24 cellular contexts compared by ENCODE assay signal in genomic region chr5:5318426-5319205, GRCh38.
DNase-seq lines count a peak whose midpoint lies in the region; TF ChIP-seq lines count a peak whose summit lies in the region.
"Had no signal": no experiment of that assay in that cellular context is flagged by ENCODE, and none has a peak within 500 bp of the region (broad histone marks: within the 10 kb centered on the region; RNA-seq: fewer than 3 reads in every experiment).

No MANE protein-coding gene starts in this region.

- H2AFZ ChIP-seq in H9 (ENCODE audit: low read length) (no peak overlapping the region), neuronal stem cell (ENCODE audit: low read length) (no peak overlapping the region), GM23248 (no peak overlapping the region)

- H3K23me2 ChIP-seq in H9 (ENCODE audit: insufficient read length, low read depth, low read length, poor library complexity, severe bottlenecking), result no peaks in the 10 kb centered on the region

- no peak overlapping the region for H4K8ac ChIP-seq in H9 (replicated peaks; ENCODE audit: insufficient read length, low read depth, low read length)
- H4K8ac ChIP-seq in neuronal stem cell (ENCODE audit: low read depth, low read length), result no peak overlapping the region

- H3K4me3 Mint-ChIP-seq in H9, result no peak overlapping the region
- H3K4me3 Mint-ChIP-seq: activated CD4-positive, alpha-beta T cell treated with anti-CD3 and anti-CD28 coated beads, Interleukin-2, amount 10 ng/mL, durations not matched to agents 24 days and 14 days; activated naive CD4-positive, alpha-beta T cell treated with anti-CD3 and anti-CD28 coated beads, Interleukin-2, amount 10 ng/mL, durations not matched to agents 7 days and 5 days; activated T-helper 1 cell treated with anti-CD3 and anti-CD28 coated beads, Interleukin-12 subunit alpha, Interleukin-12 subunit beta, Interleukin-2, Interleukin-4 antibody, amounts not matched to agents 30 ng/mL and 10 ng/mL and 1 ng/mL, durations not matched to agents 14 hours and 24 hours and 36 hours; central memory CD8-positive, alpha-beta T cell; HFFc6; memory B cell; naive B cell had no signal

- no peak overlapping the region for H2BK5ac ChIP-seq in H9 (ENCODE audit: insufficient read length, low read length)
- no peak overlapping the region for H2BK5ac ChIP-seq in neuronal stem cell (ENCODE audit: low read length)

- H3K27ac Mint-ChIP-seq in H9, result no peak overlapping the region
- H3K27ac Mint-ChIP-seq: activated CD4-positive, alpha-beta T cell treated with anti-CD3 and anti-CD28 coated beads, Interleukin-2, amount 10 ng/mL, durations not matched to agents 24 days and 14 days; activated naive CD4-positive, alpha-beta T cell treated with anti-CD3 and anti-CD28 coated beads, Interleukin-2, amount 10 ng/mL, durations not matched to agents 7 days and 5 days; activated T-helper 1 cell treated with anti-CD3 and anti-CD28 coated beads, Interleukin-12 subunit alpha, Interleukin-12 subunit beta, Interleukin-2, Interleukin-4 antibody, amounts not matched to agents 30 ng/mL and 10 ng/mL and 1 ng/mL, durations not matched to agents 14 hours and 24 hours and 36 hours; HFFc6; memory B cell; naive B cell had no signal

- H3K18ac ChIP-seq in H9 (ENCODE audit: insufficient read length, low read depth, low read length), result no peak overlapping the region
- H3K18ac ChIP-seq in neuronal stem cell (ENCODE audit: low read length), result no peak overlapping the region

- no peaks in the 10 kb centered on the region for H3F3A ChIP-seq in GM23248 (ENCODE audit: insufficient read depth)

- no peak overlapping the region for H4K91ac ChIP-seq in H9 (ENCODE audit: insufficient read length, low read depth, low read length)
- no peak overlapping the region for H4K91ac ChIP-seq in neuronal stem cell (ENCODE audit: low read depth, low read length, poor library complexity)

- H3K9me3 ChIP-seq in H9 (ENCODE audit: control insufficient read depth, low read depth, low read length) (no peaks in the 10 kb centered on the region), SJCRH30 (replicated peaks) (no peaks in the 10 kb centered on the region), neuronal stem cell (replicated peaks in 1 of 2; ENCODE audit: control insufficient read depth in 2 of 2, insufficient read depth in 1 of 2, low read depth in 1 of 2, low read length in 2 of 2) (no peaks in the 10 kb centered on the region), GM23248 (ENCODE audit: low read depth) (no peaks in the 10 kb centered on the region)
- H3K9me3 ChIP-seq: heart right ventricle, Peyer's patch, thoracic aorta had no signal

- H4K20me1 ChIP-seq in H9 (ENCODE audit: control insufficient read depth, insufficient read depth, insufficient read length) (peaks cover 4% of the 10 kb centered on the region), GM23248 (ENCODE audit: insufficient read depth) (no peaks in the 10 kb centered on the region)
- H4K20me1 ChIP-seq: BLaER1 treated with 17β-estradiol and CSF1 and Interleukin-3, amounts not matched to agents 10 nM and 100 nM had no signal

- peaks cover 15 to 20% of the 10 kb centered on the region in 2 experiments for H3K4me1 Mint-ChIP-seq in H9
- H3K4me1 Mint-ChIP-seq: activated CD4-positive, alpha-beta T cell treated with anti-CD3 and anti-CD28 coated beads, Interleukin-2, amount 10 ng/mL, durations not matched to agents 24 days and 14 days; activated naive CD4-positive, alpha-beta T cell treated with anti-CD3 and anti-CD28 coated beads, Interleukin-2, amount 10 ng/mL, durations not matched to agents 7 days and 5 days; central memory CD8-positive, alpha-beta T cell; memory B cell; naive B cell had no signal

- no peak overlapping the region for H3K4me3 ChIP-seq in SJCRH30
- no peak overlapping the region for H3K4me3 ChIP-seq in neuronal stem cell (ENCODE audit: low read length in 2 of 2)
- H3K4me3 ChIP-seq in GM23248, result no peak overlapping the region
- H3K4me3 ChIP-seq: BLaER1 treated with 17β-estradiol and CSF1 and Interleukin-3, amounts not matched to agents 10 nM and 100 nM; heart right ventricle; Peyer's patch; SK-N-MC; thoracic aorta had no signal

- no peaks in the 10 kb centered on the region for H3K79me2 ChIP-seq in H9 (ENCODE audit: insufficient read depth, low read length)
- no peaks in the 10 kb centered on the region for H3K79me2 ChIP-seq in GM23248 (ENCODE audit: insufficient read depth)

- H3K14ac ChIP-seq in H9 (ENCODE audit: insufficient read depth, low read length) (peak overlapping the region; percentile 25; the same call in 1 of the 2 replicates), neuronal stem cell (ENCODE audit: low read length) (no peak overlapping the region)

- H3K36me3 Mint-ChIP-seq in H9 (ENCODE audit: insufficient read depth in 1 of 3, low read depth in 3 of 3), result peaks cover 0 to 6% (median 5%) of the 10 kb centered on the region in 3 experiments; a peak in 2 of 7 replicates
- H3K36me3 Mint-ChIP-seq: activated naive CD4-positive, alpha-beta T cell treated with anti-CD3 and anti-CD28 coated beads, Interleukin-2, amount 10 ng/mL, durations not matched to agents 7 days and 5 days had no signal

- WGBS in H9 (ENCODE audit: extremely low coverage, insufficient read length, low lambda C conversion rate), result no CpG with 5 or more reads among the region's 18 CpGs
- no CpG with 5 or more reads among the region's 18 CpGs for WGBS in neuronal stem cell (ENCODE audit: extremely low coverage in 2 of 2, insufficient read length in 2 of 2, insufficient replicate concordance in 1 of 2), 2 donors
- WGBS in GM23248 (ENCODE audit: low coverage in 1 of 2, low lambda C conversion rate in 2 of 2, missing lambda C conversion rate in 2 of 2), 2 experiments, result 68 to 76% methylated on average over 18 of the region's 18 CpGs

- no peak overlapping the region for H4K5ac ChIP-seq in H9 (ENCODE audit: insufficient read length, low read depth, low read length)

- H3K27me3 Mint-ChIP-seq in H9 (ENCODE audit: low read depth), result no peaks in the 10 kb centered on the region; the same call in none of the 2 replicates
- H3K27me3 Mint-ChIP-seq: activated CD4-positive, alpha-beta T cell treated with anti-CD3 and anti-CD28 coated beads, Interleukin-2, amount 10 ng/mL, durations not matched to agents 24 days and 14 days; activated naive CD4-positive, alpha-beta T cell treated with anti-CD3 and anti-CD28 coated beads, Interleukin-2, amount 10 ng/mL, durations not matched to agents 7 days and 5 days; central memory CD8-positive, alpha-beta T cell; memory B cell; naive B cell had no signal

- H3K4me1 ChIP-seq in H9 (ENCODE audit: insufficient read depth, low read length) (peaks cover 3% of the 10 kb centered on the region; the same call in 1 of the 2 replicates), SJCRH30 (no peaks in the 10 kb centered on the region), neuronal stem cell (ENCODE audit: control insufficient read depth in 2 of 2, insufficient read depth in 1 of 2, low read depth in 1 of 2, low read length in 2 of 2) (peaks cover 0 to under 1% of the 10 kb centered on the region in 2 donors), GM23248 (ENCODE audit: insufficient read depth) (peaks cover 9% of the 10 kb centered on the region; the same call in 1 of the 2 replicates)
- H3K4me1 ChIP-seq: BLaER1 treated with 17β-estradiol and CSF1 and Interleukin-3, amounts not matched to agents 10 nM and 100 nM; Peyer's patch had no signal

- H3K9ac ChIP-seq in H9 (ENCODE audit: extremely low read depth, insufficient read length, low read length) (no peak overlapping the region), neuronal stem cell (ENCODE audit: low read depth, low read length, poor library complexity) (no peak overlapping the region), GM23248 (no peak overlapping the region)
- H3K9ac ChIP-seq: BLaER1 treated with 17β-estradiol and CSF1 and Interleukin-3, amounts not matched to agents 10 nM and 100 nM had no signal

- in situ Hi-C loops in GM23248 (cut with MboI), result no loop called here

- H3K9me2 ChIP-seq in GM23248 (ENCODE audit: insufficient read depth), result no peaks in the 10 kb centered on the region

- TF ChIP-seq CTCF in H9 (conservative IDR thresholded peaks at IDR 0.05), result no peak

- H3K27me3 ChIP-seq in H9 (ENCODE audit: insufficient read depth, low read length) (no peaks in the 10 kb centered on the region), SJCRH30 (no peaks in the 10 kb centered on the region), neuronal stem cell (ENCODE audit: control insufficient read depth in 3 of 3, insufficient read depth in 3 of 3, low read depth in 1 of 3, low read length in 3 of 3) (no peaks in the 10 kb centered on the region), GM23248 (replicated peaks; ENCODE audit: insufficient read depth) (0 out of 2 replicates have a peak, but pooled peaks cover 5% of the 10 kb centered on the region)
- H3K27me3 ChIP-seq: BLaER1 treated with 17β-estradiol and CSF1 and Interleukin-3, amounts not matched to agents 10 nM and 100 nM; heart right ventricle; Peyer's patch had no signal

- H3K79me1 ChIP-seq in H9 (ENCODE audit: insufficient read depth, low read depth, low read length, poor library complexity, severe bottlenecking) (no peaks in the 10 kb centered on the region), neuronal stem cell (ENCODE audit: low read depth, low read length) (no peaks in the 10 kb centered on the region)

- H3K4ac ChIP-seq in H9 (ENCODE audit: low read depth, low read length) (no peak overlapping the region), neuronal stem cell (ENCODE audit: low read length) (no peak overlapping the region)

- peaks cover 0 to 4% of the 10 kb centered on the region in 2 experiments; a peak in 3 of 5 replicates for H3K9me3 Mint-ChIP-seq in H9
- H3K9me3 Mint-ChIP-seq: activated CD4-positive, alpha-beta T cell treated with anti-CD3 and anti-CD28 coated beads, Interleukin-2, amount 10 ng/mL, durations not matched to agents 24 days and 14 days; HFFc6 had no signal

- no peak overlapping the region for H2BK20ac ChIP-seq in H9 (ENCODE audit: low read depth, low read length, poor library complexity, severe bottlenecking)

- H2BK12ac ChIP-seq in H9 (ENCODE audit: insufficient read length, low read depth, low read length) (no peak overlapping the region), neuronal stem cell (ENCODE audit: low read length) (no peak overlapping the region)

- H2BK120ac ChIP-seq in H9 (ENCODE audit: low read depth, low read length, poor library complexity, severe bottlenecking) (no peak overlapping the region), neuronal stem cell (ENCODE audit: low read depth, low read length) (no peak overlapping the region)

- no peak overlapping the region for H3K4me2 ChIP-seq in H9 (ENCODE audit: insufficient read depth, insufficient read length, low read length)
- H3K4me2 ChIP-seq in neuronal stem cell (ENCODE audit: insufficient read depth, low read length, poor library complexity, severe bottlenecking), result no peak overlapping the region
- no peak overlapping the region for H3K4me2 ChIP-seq in GM23248 (ENCODE audit: unreplicated experiment)
- H3K4me2 ChIP-seq: BLaER1 treated with 17β-estradiol and CSF1 and Interleukin-3, amounts not matched to agents 10 nM and 100 nM had no signal

- no peak overlapping the region for H2AK5ac ChIP-seq in H9 (ENCODE audit: insufficient read length, low read length)
- H2AK5ac ChIP-seq in neuronal stem cell (ENCODE audit: low read depth, low read length), result no peak overlapping the region

- H3K27ac ChIP-seq in H9 (ENCODE audit: insufficient read length, low read depth, low read length), result no peak overlapping the region
- H3K27ac ChIP-seq in SJCRH30, result peak overlapping the region; percentile 64
- no peak overlapping the region for H3K27ac ChIP-seq in neuronal stem cell (replicated peaks; ENCODE audit: low read length)
- H3K27ac ChIP-seq in GM23248, result no peak overlapping the region
- H3K27ac ChIP-seq: BLaER1 treated with 17β-estradiol and CSF1 and Interleukin-3, amounts not matched to agents 10 nM and 100 nM; heart right ventricle; Peyer's patch; SK-N-MC; thoracic aorta had no signal

- H3T11ph ChIP-seq in H9 (ENCODE audit: low read length), result no peak overlapping the region

- H2BK15ac ChIP-seq in H9 (ENCODE audit: low read depth, low read length) (no peak overlapping the region), neuronal stem cell (ENCODE audit: low read length) (peak overlapping the region; percentile 0)

- H3K23ac ChIP-seq in H9 (ENCODE audit: insufficient read length, low read depth, low read length), result no peak overlapping the region
- no peak overlapping the region for H3K23ac ChIP-seq in neuronal stem cell (ENCODE audit: low read depth, low read length, poor library complexity)

- no peak overlapping the region for H3K56ac ChIP-seq in H9 (ENCODE audit: insufficient read length, low read depth, low read length)

- H3K36me3 ChIP-seq in SJCRH30 (no peaks in the 10 kb centered on the region), neuronal stem cell (replicated peaks in 1 of 2; ENCODE audit: control insufficient read depth in 2 of 2, insufficient read depth in 2 of 2, low read length in 2 of 2) (no peaks in the 10 kb centered on the region), GM23248 (ENCODE audit: low read depth) (no peaks in the 10 kb centered on the region)
- H3K36me3 ChIP-seq: BLaER1 treated with 17β-estradiol and CSF1 and Interleukin-3, amounts not matched to agents 10 nM and 100 nM; heart right ventricle; Peyer's patch; thoracic aorta had no signal

- DNase-seq in H9 (no peak), SJCRH30 (peak; percentile 25 to 39), cerebellum (ENCODE audit: low spot score) (peak; percentile 63), neuronal stem cell (ENCODE audit: low spot score) (no peak), medulla oblongata (ENCODE audit: extremely low spot score) (no peak), ureter (ENCODE audit: low spot score) (no peak), GM23248 (no peak), retina (no peak)
- DNase-seq: activated CD4-positive, alpha-beta T cell treated with anti-CD3 and anti-CD28 coated beads, Interleukin-2, amount 10 ng/mL, durations not matched to agents 24 days and 14 days; activated naive CD4-positive, alpha-beta T cell treated with anti-CD3 and anti-CD28 coated beads, Interleukin-2, amount 10 ng/mL, durations not matched to agents 7 days and 5 days; heart right ventricle; HFFc6; naive B cell; NCI-H1436 treated with DMSO at 0.1 percent for 48 hours; NCI-H510A treated with DMSO at 0.1 percent for 48 hours; Peyer's patch; stimulated activated naive CD8-positive, alpha-beta T cell treated with anti-CD3 and anti-CD28 coated beads, Interleukin-15, Interleukin-2, amounts not matched to agents 100 U/mL and 50 U/mL, for 24 hours; T-helper 2 cell had no signal

Comparison
In these comparisons a context has a peak if more than half of its experiments do, and no peak if none do; other contexts are left out.
1. DNase-seq: peak in SJCRH30 (2 of 2) and cerebellum (single experiment); none in H9 (single experiment), neuronal stem cell (single experiment), medulla oblongata (single experiment), ureter (single experiment), GM23248 (single experiment) and retina (single experiment).